8 cellular contexts compared by ENCODE assay signal in genomic region chr5:142107729-142108431, GRCh38. TPM values are rescaled to one million over a fixed set of nuclear protein-coding genes. Genes with fewer than 3 reads are reported as not detected.
DNase-seq lines count a peak whose midpoint lies in the region; ATAC-seq, FAIRE-seq and TF ChIP-seq lines count a peak whose summit lies in the region.

No MANE protein-coding gene starts in this region.

- intact Hi-C loops in Caco-2 (cut with micrococcal nuclease; ENCODE audit: unreplicated experiment) (loop anchor here (2.0 kb wide), 1 partner anchor 37 kb away; no protein-coding TSS in a partner anchor), pancreas (cut with DNase I) (no loop called here)

- H3K4me1 ChIP-seq in Caco-2 (peaks cover 15% of the 10 kb centered on the region), RWPE2 (ENCODE audit: insufficient read depth, poor library complexity, severe bottlenecking) (peaks cover 10% of the 10 kb centered on the region), pancreas (peaks cover 9 to 16% (median 15%) of the 10 kb centered on the region in 3 donors)

- POLR2A ChIA-PET in Caco-2 (lab: Charles Lee) = no interaction called here

- H3K27ac Mint-ChIP-seq in Caco-2 (ENCODE audit: unreplicated experiment) = peak overlapping the region; percentile 82

- H3K4me3 ChIP-seq in Caco-2 (ENCODE audit: low read depth, low read length) = peak overlapping the region; percentile 86
- H3K4me3 ChIP-seq in RWPE2 (ENCODE audit: severe bottlenecking) = peak overlapping the region; percentile 80
- H3K4me3 ChIP-seq in epithelial cell of proximal tubule (ENCODE audit: low read depth, low read length) = peak overlapping the region; percentile 92
- H3K4me3 ChIP-seq in pancreas = peak overlapping the region in 3 of 4 donors; percentile 75 to 89 (median 81)

- H3K27me3 ChIP-seq in Caco-2 (replicated peaks; ENCODE audit: control insufficient read depth, insufficient read depth, low read length) = no peaks in the 10 kb centered on the region
- no peaks in the 10 kb centered on the region for H3K27me3 ChIP-seq in RWPE2 (ENCODE audit: insufficient read depth, poor library complexity, severe bottlenecking)
- no peaks in the 10 kb centered on the region for H3K27me3 ChIP-seq in pancreas

- BruUV-seq in Caco-2 (replicated peaks; lab: Mats Ljungman, UMichigan) = no TSS peak

- no peak for DNase-seq in Caco-2
- no peak for DNase-seq in RWPE2 (ENCODE audit: low spot score)
- DNase-seq in epithelial cell of proximal tubule (ENCODE audit: low read depth) = no peak
- DNase-seq in pancreas = no peak
- DNase-seq in KG1 (lab: John Stamatoyannopoulos, UW) = no peak
- no peak for DNase-seq in NCI-H146 treated with DMSO at 0.1 percent for 48 hours (lab: John Stamatoyannopoulos, UW; ENCODE audit: unreplicated experiment)
- no peak for DNase-seq in NCI-H2107 (lab: John Stamatoyannopoulos, UW)
- no peak for DNase-seq in LoVo (ENCODE audit: low spot score)

- TF ChIP-seq CTCF in Caco-2 (IDR thresholded peaks at IDR 0.05; ENCODE audit: insufficient read depth in 1 of 2, low read depth in 1 of 2, low read length in 1 of 2, severe bottlenecking in 1 of 2, unreplicated experiment in 1 of 2) (no peak), RWPE2 (IDR thresholded peaks at IDR 0.05; ENCODE audit: poor library complexity, severe bottlenecking) (no peak), epithelial cell of proximal tubule (conservative IDR thresholded peaks at IDR 0.05; ENCODE audit: low read depth, low read length) (no peak), pancreas (IDR thresholded peaks at IDR 0.05) (no peak)

- CTCF ChIA-PET in Caco-2 (lab: Charles Lee) = no interaction called here

- 73 to 75% methylated on average over 11 of the region's 11 CpGs for WGBS in pancreas, 2 donors

- H3K9me3 Mint-ChIP-seq in Caco-2 (ENCODE audit: unreplicated experiment) = no peaks in the 10 kb centered on the region

- peak overlapping the region; percentile 93 for H3K4me3 Mint-ChIP-seq in Caco-2 (ENCODE audit: unreplicated experiment)

- peaks cover 7% of the 10 kb centered on the region for H3K36me3 Mint-ChIP-seq in Caco-2 (ENCODE audit: insufficient read depth, unreplicated experiment)

- no peak for ATAC-seq in RWPE2 (ENCODE audit: low read depth)
- no peak for ATAC-seq in pancreas

- no peak for FAIRE-seq in pancreas (lab: Jason Lieb, UNC)

- H3K4me1 Mint-ChIP-seq in Caco-2 (ENCODE audit: low read depth, unreplicated experiment) = peaks cover 4% of the 10 kb centered on the region

- H3K27me3 Mint-ChIP-seq in Caco-2 (ENCODE audit: insufficient read depth, unreplicated experiment) = no peaks in the 10 kb centered on the region

- no peaks in the 10 kb centered on the region for H3K9me3 ChIP-seq in Caco-2
- H3K9me3 ChIP-seq in RWPE2 (ENCODE audit: severe bottlenecking) = no peaks in the 10 kb centered on the region
- no peaks in the 10 kb centered on the region for H3K9me3 ChIP-seq in pancreas

- H3K27ac ChIP-seq in RWPE2 (ENCODE audit: poor library complexity, severe bottlenecking) (peak overlapping the region; percentile 67), pancreas (peak overlapping the region; percentile 97 to 99 (median 98))

- H3K36me3 ChIP-seq in Caco-2 (ENCODE audit: control insufficient read depth, insufficient read depth, low read length) = no peaks in the 10 kb centered on the region
- peaks cover 12% of the 10 kb centered on the region; the same call in 1 of the 2 replicates for H3K36me3 ChIP-seq in RWPE2 (ENCODE audit: low read depth)
- H3K36me3 ChIP-seq in pancreas = no peaks in the 10 kb centered on the region

RNA-seq across cellular contexts. Expression of gene NDFIP1, which starts 0.7 kb away (rescaled TPM):
- total RNA-seq in Caco-2 (2022) (49.0 and 51.6 TPM in 2 replicates), epithelial cell of proximal tubule (55.8 and 57.0 TPM in 2 replicates), pancreas (10 to 100 TPM; 28.6 to 41.3 (median 33.7) TPM)
- polyA plus RNA-seq in pancreas = 10 to 100 TPM; 15.7 to 50.1 TPM
